In the genomic region with DNA sequence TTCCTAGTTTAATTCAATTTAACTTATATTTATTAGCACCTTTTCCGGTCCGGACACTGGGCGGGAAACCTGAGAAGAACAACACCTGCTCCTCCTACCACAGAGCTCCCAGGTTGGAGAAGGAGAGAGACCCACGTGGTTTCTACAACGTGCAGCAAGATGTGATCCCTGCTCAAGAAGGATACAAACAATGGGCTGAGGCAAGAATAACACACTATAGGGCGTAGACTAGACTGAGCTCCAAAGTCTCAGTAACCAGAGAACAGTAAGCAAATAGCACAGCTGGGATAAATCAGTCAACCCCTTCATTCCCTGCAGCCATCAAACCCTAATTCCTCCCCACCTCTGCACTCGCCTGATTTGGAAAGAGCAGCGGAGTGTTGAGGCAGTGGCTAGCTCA, we compare ENCODE assay signal across 30 cellular contexts. TPM values are rescaled to one million over a fixed set of nuclear protein-coding genes. Genes with fewer than 3 reads are reported as not detected.
"Had no signal": no experiment of that assay in that cellular context is flagged by ENCODE, and none has a peak within 500 bp of the region (broad histone marks: within the 10 kb centered on the region; RNA-seq: fewer than 3 reads in every experiment).

No MANE protein-coding gene starts in this region.

- H3K4me3 ChIP-seq: esophagus squamous epithelium, smooth muscle cell, stomach, testis, upper lobe of left lung had no signal

- ATAC-seq: activated T-helper 17 cell treated with anti-CD3 and anti-CD28 coated beads, Interleukin-2, amount 50 U/mL, for 72 hours; effector memory CD8-positive, alpha-beta T cell; left colon; stimulated activated effector memory CD8-positive, alpha-beta T cell treated with anti-CD3 and anti-CD28 coated beads, Interleukin-12 subunit alpha, Interleukin-12 subunit beta, amount 100 ng/mL, for 72 hours had no signal

- H3K36me3 ChIP-seq: esophagus squamous epithelium, stomach, upper lobe of left lung had no signal

- H3K27ac ChIP-seq: esophagus squamous epithelium, stomach, testis, upper lobe of left lung had no signal

- H3K27me3 ChIP-seq: esophagus squamous epithelium, testis, upper lobe of left lung had no signal

- H3K9me3 ChIP-seq: esophagus squamous epithelium, stomach, testis, upper lobe of left lung had no signal

- DNase-seq: activated CD4-positive, alpha-beta memory T cell treated with anti-CD3 and anti-CD28 coated beads, Interleukin-2, amount 10 ng/mL, durations not matched to agents 7 days and 5 days; activated CD4-positive, alpha-beta T cell treated with anti-CD3 and anti-CD28 coated beads for 48 hours; activated CD4-positive, CD25-positive, alpha-beta regulatory T cell; activated naive CD4-positive, alpha-beta T cell treated with Interleukin-2 at 50 U/mL for 16 hours; activated naive CD8-positive, alpha-beta T cell treated with anti-CD3 and anti-CD28 coated beads, Interleukin-2, amount 10 ng/mL, durations not matched to agents 7 days and 5 days; activated T-cell treated with anti-CD3 and anti-CD28 coated beads, Interleukin-2, amount 50 U/mL, for 1 hour; amygdala; caudate nucleus; effector memory CD8-positive, alpha-beta T cell; esophagus squamous epithelium; hypothalamus; islet precursor cell; left colon; mammary epithelial cell; midbrain; stimulated activated CD4-positive, alpha-beta T cell treated with anti-CD3 and anti-CD28 coated beads, Interleukin-4, amount 100 ng/mL, for 24 hours; stomach; T-helper 1 cell; T1000; testis had no signal

- H3K4me1 ChIP-seq: esophagus squamous epithelium, stomach had no signal

- H3K4me2 ChIP-seq: smooth muscle cell had no signal

RNA-seq across cellular contexts. Expression of a gene that starts 2.5 kb away (rescaled TPM):
- total RNA-seq: activated CD4-positive, alpha-beta memory T cell treated with anti-CD3 and anti-CD28 coated beads, Interleukin-2, amount 10 ng/mL, durations not matched to agents 7 days and 5 days; activated naive CD8-positive, alpha-beta T cell treated with anti-CD3 and anti-CD28 coated beads, Interleukin-2, amount 10 ng/mL, durations not matched to agents 7 days and 5 days; activated T-helper 17 cell treated with anti-CD3 and anti-CD28 coated beads, Interleukin-2, amount 50 U/mL, for 72 hours; dermis microvascular lymphatic vessel endothelial cell; esophagus squamous epithelium; glomerular endothelial cell; left colon; mammary epithelial cell; myocyte; neural crest cell; omental fat pad; progenitor cell of endocrine pancreas; smooth muscle cell; stomach; testis; upper lobe of left lung had no signal
- polyA plus RNA-seq: mammary epithelial cell, smooth muscle cell, stomach had no signal
